ENCODE assay signal across 8 cellular contexts in the genomic region with DNA sequence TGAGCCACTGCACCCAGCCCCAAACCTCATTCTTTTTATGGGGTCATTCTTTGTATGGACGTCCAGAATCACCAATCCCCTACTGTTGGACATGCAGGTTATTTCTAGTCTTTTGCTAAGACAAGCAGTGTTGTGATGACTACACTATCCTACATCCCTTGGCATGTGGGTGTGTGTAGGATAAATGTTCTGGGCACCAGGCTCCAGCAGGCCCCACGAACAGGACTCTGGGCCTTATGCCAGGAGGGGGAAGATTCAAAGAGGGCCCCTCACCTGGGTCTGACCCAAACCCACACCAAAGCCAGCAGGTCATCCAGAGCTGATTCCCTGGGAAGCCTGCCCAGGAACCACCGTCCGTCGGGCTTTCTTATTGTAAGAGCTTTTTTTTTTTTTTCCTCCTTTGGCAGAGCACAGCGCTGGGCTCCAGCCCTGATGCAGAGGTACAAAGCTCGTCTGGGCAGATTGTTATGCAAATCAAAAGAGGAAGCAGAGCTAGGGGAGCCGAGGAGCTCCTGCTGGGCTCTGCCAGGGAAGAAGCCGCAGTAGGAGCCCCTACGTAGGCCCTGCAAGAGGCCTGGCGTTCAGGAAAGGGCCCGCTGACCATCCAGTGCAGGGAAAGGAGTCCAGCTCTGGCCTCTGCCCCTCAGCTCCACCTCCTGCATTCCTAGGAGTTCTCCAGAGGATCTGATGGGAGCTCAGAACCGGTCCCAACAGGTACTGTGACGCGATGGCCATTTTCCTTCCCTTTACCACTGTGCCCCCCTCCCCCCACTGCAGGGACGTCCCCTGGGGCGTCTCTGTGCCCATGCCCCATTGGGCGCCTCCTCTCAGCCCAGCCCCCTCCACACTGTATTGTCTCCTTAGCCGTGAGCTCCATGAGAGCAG. TPM values are rescaled to one million over a fixed set of nuclear protein-coding genes. Genes with fewer than 3 reads are reported as not detected.
DNase-seq lines count a peak whose midpoint lies in the region; ATAC-seq, FAIRE-seq and TF ChIP-seq lines count a peak whose summit lies in the region.

No MANE protein-coding gene starts in this region.

- H3K9me3 ChIP-seq in HUES6 (ENCODE audit: control insufficient read depth, insufficient read depth, low read depth, low read length), result no peaks in the 10 kb centered on the region

- no peaks in the 10 kb centered on the region for H3K36me3 ChIP-seq in HUES6 (ENCODE audit: control insufficient read depth, insufficient read depth, low read length)

- no peak for FAIRE-seq in D721Med (lab: Jason Lieb, UNC)

- CTCF ChIA-PET in activated CD8-positive, alpha-beta T cell treated with anti-CD3 and anti-CD28 coated beads for 36 hours (lab: Charles Lee), result interaction anchor here (1.2 to 3.3 kb wide), 5 partner anchors 21 to 121 kb away, joined by 3 to 16 read pairs (median 4); no protein-coding TSS in a partner anchor

- H3K27ac ChIP-seq in HUES6 (ENCODE audit: low read depth, low read length), result peak overlapping the region; percentile 60; the same call in 1 of the 2 replicates

- peak overlapping the region; percentile 63 for H3K4me3 Mint-ChIP-seq in activated CD8-positive, alpha-beta T cell treated with anti-CD3 and anti-CD28 coated beads for 36 hours

- H3K27ac Mint-ChIP-seq in activated CD8-positive, alpha-beta T cell treated with anti-CD3 and anti-CD28 coated beads for 36 hours, result peak overlapping the region; percentile 52

- POLR2A ChIA-PET in activated CD8-positive, alpha-beta T cell treated with anti-CD3 and anti-CD28 coated beads for 36 hours (lab: Charles Lee), result interaction anchor here (1.1 to 4.6 kb wide), 4 partner anchors 9 to 42 kb away, joined by 3 to 27 read pairs (median 6); no protein-coding TSS in a partner anchor

- peaks cover 2% of the 10 kb centered on the region for H3K9me3 Mint-ChIP-seq in activated CD8-positive, alpha-beta T cell treated with anti-CD3 and anti-CD28 coated beads for 36 hours

- H3K4me3 ChIP-seq in GM12875 (ENCODE audit: low read depth, low read length) (peak overlapping the region; percentile 69), HUES6 (ENCODE audit: low read depth, low read length) (peak overlapping the region; percentile 36)

- peak; percentile 79 for ATAC-seq in GM21381 (IDR thresholded peaks at IDR 0.05; ENCODE audit: unreplicated experiment)
- no peak for ATAC-seq in activated CD8-positive, alpha-beta T cell treated with anti-CD3 and anti-CD28 coated beads for 36 hours

- intact Hi-C loops in activated CD8-positive, alpha-beta T cell treated with anti-CD3 and anti-CD28 coated beads for 36 hours (cut with micrococcal nuclease), result loop anchor here (5.0 kb wide), 1 partner anchor 33 kb away; no protein-coding TSS in a partner anchor

- no peak for DNase-seq in activated CD8-positive, alpha-beta T cell treated with anti-CD3 and anti-CD28 coated beads for 36 hours
- DNase-seq in iPS-NIHi11 (ENCODE audit: low spot score) (peak; percentile 79), superior temporal gyrus (ENCODE audit: extremely low spot score) (peak; percentile 46), GM03348 (ENCODE audit: low spot score) (no peak), D721Med (ENCODE audit: insufficient read length, low spot score) (no peak)

- no peaks in the 10 kb centered on the region for H3K27me3 ChIP-seq in HUES6 (ENCODE audit: control insufficient read depth, insufficient read depth, low read length)

- peaks cover 50% of the 10 kb centered on the region for H3K4me1 ChIP-seq in HUES6 (ENCODE audit: control insufficient read depth, insufficient read depth, low read length)

- peaks cover 41% of the 10 kb centered on the region for H3K4me1 Mint-ChIP-seq in activated CD8-positive, alpha-beta T cell treated with anti-CD3 and anti-CD28 coated beads for 36 hours (ENCODE audit: low read depth)

- H3K36me3 Mint-ChIP-seq in activated CD8-positive, alpha-beta T cell treated with anti-CD3 and anti-CD28 coated beads for 36 hours (ENCODE audit: low read depth), result no peaks in the 10 kb centered on the region

- peak overlapping the region; percentile 76 for H3K9ac ChIP-seq in HUES6 (ENCODE audit: low read length)

- no peak for TF ChIP-seq CTCF in GM12875 (IDR thresholded peaks at IDR 0.05; ENCODE audit: borderline replicate concordance, insufficient read depth, low read depth, low read length)
- TF ChIP-seq CTCF in activated CD8-positive, alpha-beta T cell treated with anti-CD3 and anti-CD28 coated beads for 36 hours (IDR thresholded peaks at IDR 0.05), result no peak
- TF ChIP-seq CTCF in D721Med (IDR thresholded peaks at IDR 0.05; ENCODE audit: insufficient read depth, missing control alignments), result no peak

- H3K27me3 Mint-ChIP-seq in activated CD8-positive, alpha-beta T cell treated with anti-CD3 and anti-CD28 coated beads for 36 hours, result no peaks in the 10 kb centered on the region

RNA-seq across cellular contexts. Expression of a gene that starts 29.0 kb away (rescaled TPM):
- 100 to 1,000 TPM; 111 to 117 TPM for total RNA-seq in activated CD8-positive, alpha-beta T cell treated with anti-CD3 and anti-CD28 coated beads for 36 hours

RNA-seq across cellular contexts. Expression of a gene that starts 44.9 kb away (rescaled TPM):
- 1 to 10 TPM; 4.1 to 4.6 TPM for total RNA-seq in activated CD8-positive, alpha-beta T cell treated with anti-CD3 and anti-CD28 coated beads for 36 hours

Comparison
In these comparisons a context has a peak if more than half of its experiments do, and no peak if none do; other contexts are left out.
1. DNase-seq: peak in iPS-NIHi11 (single experiment) and superior temporal gyrus (single experiment); none in activated CD8-positive, alpha-beta T cell treated with anti-CD3 and anti-CD28 coated beads for 36 hours (single experiment), GM03348 (single experiment) and D721Med (single experiment).